Comparison of ENCODE assay signal across 1 cellular context in genomic region chr2:210476194-210477128, GRCh38.
TF ChIP-seq lines count a peak whose summit lies in the region.

Gene LANCL1, minus strand, starts transcription at chr2:210476759. Its CDS starts 363 bp downstream, at chr2:210476396.

TF ChIP-seq in K562, 482 proteins besides CTCF, POLR2A, EP300 and RAD21 (continued from another document and continues in another):
- TF ChIP-seq ZNF449 (CRISPR knock-in tag; IDR thresholded peaks at IDR 0.05) (no peak), CBFA2T3 (IDR thresholded peaks at IDR 0.05) (peak; percentile 17; the same call in 1 of the 2 replicates), TSC22D4 (tag; IDR thresholded peaks at IDR 0.05) (no peak), KDM5B (IDR thresholded peaks at IDR 0.05; ENCODE audit: insufficient replicate concordance, low read depth, low read length) (peak; percentile 80), YY1 (IDR thresholded peaks at IDR 0.05; ENCODE audit: borderline replicate concordance in 1 of 3, control insufficient read depth in 1 of 3, extremely low read depth in 1 of 3, insufficient read depth in 3 of 3, insufficient read length in 1 of 3, insufficient replicate concordance in 2 of 3, low read depth in 1 of 3, low read length in 2 of 3) (peak in 1 of 3 experiments; percentile 46), PRPF4 (IDR thresholded peaks at IDR 0.05; ENCODE audit: insufficient read depth, low read depth, low read length, poor library complexity, severe bottlenecking) (no peak), RERE (CRISPR knock-in tag; IDR thresholded peaks at IDR 0.05; ENCODE audit: borderline replicate concordance) (no peak), HDAC3 (IDR thresholded peaks at IDR 0.05; ENCODE audit: borderline replicate concordance, partially characterized antibody) (no peak), HNRNPK (IDR thresholded peaks at IDR 0.05; ENCODE audit: low read depth, low read length, poor library complexity, severe bottlenecking) (no peak), NCOA4 (IDR thresholded peaks at IDR 0.05; ENCODE audit: partially characterized antibody) (no peak), PURB (CRISPR knock-in tag; IDR thresholded peaks at IDR 0.05; ENCODE audit: low read depth) (no peak), RBM15 (IDR thresholded peaks at IDR 0.05; ENCODE audit: insufficient read depth, low read length) (no peak), POLR2AphosphoS5 (IDR thresholded peaks at IDR 0.05; ENCODE audit: control insufficient read depth, insufficient read depth, low read depth, low read length) (peak; percentile 72; the same call in 1 of the 2 replicates), PHF20 (IDR thresholded peaks at IDR 0.05; ENCODE audit: partially characterized antibody) (peak; percentile 21), SMARCB1 (IDR thresholded peaks at IDR 0.05; ENCODE audit: insufficient read length, low read depth) (no peak), ZNF224 (CRISPR knock-in tag; IDR thresholded peaks at IDR 0.05) (no peak), EGR1 (conservative IDR thresholded peaks at IDR 0.05) (peak; percentile 29), RFX1 (IDR thresholded peaks at IDR 0.05) (no peak), CXXC5 (CRISPR knock-in tag; IDR thresholded peaks at IDR 0.05) (peak; percentile 38; the same call in 1 of the 2 replicates), SIN3A (IDR thresholded peaks at IDR 0.05; ENCODE audit: borderline replicate concordance in 2 of 2, control insufficient read depth in 1 of 2, low read depth in 2 of 2, low read length in 2 of 2) (0 out of 4 replicates have a peak, but pooled peaks of 1 of the 2 experiments have one; percentile 10), MIER1 (IDR thresholded peaks at IDR 0.05; ENCODE audit: low read depth) (no peak), NFATC3 (IDR thresholded peaks at IDR 0.05) (no peak), ZHX1 (conservative IDR thresholded peaks at IDR 0.05; ENCODE audit: low read length) (no peak), KLF16 (IDR thresholded peaks at IDR 0.05) (no peak), CTBP1 (IDR thresholded peaks at IDR 0.05; ENCODE audit: borderline replicate concordance) (no peak; the same call in 1 of the 2 replicates), CBFA2T2 (conservative IDR thresholded peaks at IDR 0.05) (no peak), TBP (optimal IDR thresholded peaks at IDR 0.05; ENCODE audit: low read depth, low read length) (peak; percentile 85), ZMIZ1 (IDR thresholded peaks at IDR 0.05; ENCODE audit: low read depth in 2 of 2, low read length in 2 of 2) (no peak), ZNF695 (CRISPR knock-in tag; IDR thresholded peaks at IDR 0.05) (no peak), NR2C1 (IDR thresholded peaks at IDR 0.05) (peak; percentile 43; the same call in 1 of the 2 replicates), NR2C1 (tag; IDR thresholded peaks at IDR 0.05) (no peak), L3MBTL2 (IDR thresholded peaks at IDR 0.05) (peak; percentile 41; the same call in 1 of the 2 replicates), POLR2H (tag; IDR thresholded peaks at IDR 0.05; ENCODE audit: low read depth) (peak; percentile 74; the same call in 1 of the 2 replicates), ZNF551 (CRISPR knock-in tag; IDR thresholded peaks at IDR 0.05) (no peak), NR2C2 (CRISPR knock-in tag; IDR thresholded peaks at IDR 0.05) (no peak), NR2C2 (tag; IDR thresholded peaks at IDR 0.05) (peak; percentile 75), CSDE1 (IDR thresholded peaks at IDR 0.05) (no peak), MBD2 (IDR thresholded peaks at IDR 0.05; ENCODE audit: borderline replicate concordance, low read depth) (0 out of 2 replicates have a peak, but pooled peaks have one; percentile 27), TAF1 (IDR thresholded peaks at IDR 0.05; ENCODE audit: control insufficient read depth, extremely low read depth, insufficient read depth, low read length, severe bottlenecking) (peak; percentile 70), ZFX (CRISPR knock-in tag; IDR thresholded peaks at IDR 0.05) (peak; percentile 92), GABPA (tag; conservative IDR thresholded peaks at IDR 0.05; ENCODE audit: low read depth) (peak; percentile 62), GTF2B (IDR thresholded peaks at IDR 0.05; ENCODE audit: extremely low read depth, insufficient read length) (peak; percentile 16)
